Comparison of ENCODE assay signal across 1 cellular context in the genomic region with DNA sequence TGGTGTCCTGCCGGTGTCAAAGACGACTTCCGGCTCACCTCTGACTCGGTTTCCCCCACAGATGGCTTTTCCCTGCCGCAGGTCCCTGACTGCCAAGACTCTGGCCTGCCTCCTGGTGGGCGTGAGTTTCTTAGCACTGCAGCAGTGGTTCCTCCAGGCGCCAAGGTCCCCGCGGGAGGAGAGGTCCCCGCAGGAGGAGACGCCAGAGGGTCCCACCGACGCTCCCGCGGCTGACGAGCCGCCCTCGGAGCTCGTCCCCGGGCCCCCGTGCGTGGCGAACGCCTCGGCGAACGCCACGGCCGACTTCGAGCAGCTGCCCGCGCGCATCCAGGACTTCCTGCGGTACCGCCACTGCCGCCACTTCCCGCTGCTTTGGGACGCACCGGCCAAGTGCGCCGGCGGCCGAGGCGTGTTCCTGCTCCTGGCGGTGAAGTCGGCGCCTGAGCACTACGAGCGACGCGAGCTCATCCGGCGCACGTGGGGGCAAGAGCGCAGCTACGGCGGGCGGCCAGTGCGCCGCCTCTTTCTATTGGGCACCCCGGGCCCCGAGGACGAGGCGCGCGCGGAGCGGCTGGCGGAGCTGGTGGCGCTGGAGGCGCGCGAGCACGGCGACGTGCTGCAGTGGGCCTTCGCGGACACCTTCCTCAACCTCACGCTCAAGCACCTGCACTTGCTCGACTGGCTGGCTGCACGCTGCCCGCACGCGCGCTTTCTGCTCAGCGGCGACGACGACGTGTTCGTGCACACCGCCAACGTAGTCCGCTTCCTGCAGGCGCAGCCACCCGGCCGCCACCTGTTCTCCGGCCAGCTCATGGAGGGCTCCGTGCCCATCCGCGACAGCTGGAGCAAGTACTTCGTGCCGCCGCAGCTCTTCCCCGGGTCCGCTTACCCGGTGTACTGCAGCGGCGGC.
TF ChIP-seq lines count a peak whose summit lies in the region.

No MANE protein-coding gene starts in this region.

TF ChIP-seq in IMR-90, 13 proteins besides CTCF, POLR2A, EP300 and RAD21:
- no peak for TF ChIP-seq ELK1 (IDR thresholded peaks at IDR 0.05; ENCODE audit: borderline replicate concordance, low read depth, low read length)
- 0 out of 2 replicates have a peak, but pooled peaks have one; percentile 9 for TF ChIP-seq BHLHE40 (IDR thresholded peaks at IDR 0.05; ENCODE audit: low read depth, low read length)
- peak; percentile 40 for TF ChIP-seq SMC3 (IDR thresholded peaks at IDR 0.05; ENCODE audit: low read depth, low read length)
- TF ChIP-seq MXI1 (IDR thresholded peaks at IDR 0.05; ENCODE audit: borderline replicate concordance, low read depth, low read length) = 0 out of 2 replicates have a peak, but pooled peaks have one; percentile 40
- TF ChIP-seq RCOR1 (IDR thresholded peaks at IDR 0.05; ENCODE audit: insufficient replicate concordance, low read length) = no peak
- no peak for TF ChIP-seq CEBPB (IDR thresholded peaks at IDR 0.05; ENCODE audit: low read depth, low read length)
- no peak for TF ChIP-seq RFX5 (IDR thresholded peaks at IDR 0.05; ENCODE audit: low read depth, low read length)
- TF ChIP-seq, protein P1, sequence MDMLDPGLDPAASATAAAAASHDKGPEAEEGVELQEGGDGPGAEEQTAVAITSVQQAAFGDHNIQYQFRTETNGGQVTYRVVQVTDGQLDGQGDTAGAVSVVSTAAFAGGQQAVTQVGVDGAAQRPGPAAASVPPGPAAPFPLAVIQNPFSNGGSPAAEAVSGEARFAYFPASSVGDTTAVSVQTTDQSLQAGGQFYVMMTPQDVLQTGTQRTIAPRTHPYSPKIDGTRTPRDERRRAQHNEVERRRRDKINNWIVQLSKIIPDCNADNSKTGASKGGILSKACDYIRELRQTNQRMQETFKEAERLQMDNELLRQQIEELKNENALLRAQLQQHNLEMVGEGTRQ (IDR thresholded peaks at IDR 0.05; ENCODE audit: low read depth, low read length) = peak; percentile 12; the same call in 1 of the 2 replicates
- no peak for TF ChIP-seq MAZ (IDR thresholded peaks at IDR 0.05; ENCODE audit: borderline replicate concordance, low read depth, low read length)
